ENCODE assay signal across 13 cellular contexts in genomic region chr7:33824911-33825459, GRCh38.
"Had no signal": no experiment of that assay in that cellular context is flagged by ENCODE, and none has a peak within 500 bp of the region (broad histone marks: within the 10 kb centered on the region; RNA-seq: fewer than 3 reads in every experiment).

No MANE protein-coding gene starts in this region.

- H3K27ac ChIP-seq: heart right ventricle, neutrophil, thyroid gland had no signal

- H3K36me3 ChIP-seq: heart right ventricle, neutrophil, thyroid gland had no signal

- H3K36me3 Mint-ChIP-seq: activated CD4-positive, alpha-beta memory T cell treated with anti-CD3 and anti-CD28 coated beads for 36 hours; activated naive CD8-positive, alpha-beta T cell had no signal

- H3K27me3 Mint-ChIP-seq: activated CD4-positive, alpha-beta memory T cell treated with anti-CD3 and anti-CD28 coated beads for 36 hours; activated CD4-positive, alpha-beta T cell treated with anti-CD3 and anti-CD28 coated beads for 36 hours; activated naive CD8-positive, alpha-beta T cell had no signal

- H3K27me3 ChIP-seq: heart right ventricle, neutrophil, thyroid gland had no signal

- H3K9me3 ChIP-seq: neutrophil, thyroid gland had no signal

- H3K4me3 ChIP-seq: coronary artery, heart right ventricle, thyroid gland had no signal

- H3K4me3 Mint-ChIP-seq: activated CD4-positive, alpha-beta memory T cell treated with anti-CD3 and anti-CD28 coated beads for 36 hours; activated CD4-positive, alpha-beta T cell treated with anti-CD3 and anti-CD28 coated beads for 36 hours; activated naive CD8-positive, alpha-beta T cell; activated T-helper 1 cell treated with anti-CD3 and anti-CD28 coated beads, Interleukin-12 subunit alpha, Interleukin-12 subunit beta, Interleukin-2, Interleukin-4 antibody, amounts not matched to agents 30 ng/mL and 10 ng/mL and 1 ng/mL, durations not matched to agents 14 hours and 24 hours and 36 hours; naive thymus-derived CD8-positive, alpha-beta T cell had no signal

- H3K27ac Mint-ChIP-seq: activated CD4-positive, alpha-beta memory T cell treated with anti-CD3 and anti-CD28 coated beads for 36 hours; activated CD4-positive, alpha-beta T cell treated with anti-CD3 and anti-CD28 coated beads for 36 hours; activated naive CD8-positive, alpha-beta T cell; activated T-helper 1 cell treated with anti-CD3 and anti-CD28 coated beads, Interleukin-12 subunit alpha, Interleukin-12 subunit beta, Interleukin-2, Interleukin-4 antibody, amounts not matched to agents 30 ng/mL and 10 ng/mL and 1 ng/mL, durations not matched to agents 14 hours and 24 hours and 36 hours; naive thymus-derived CD8-positive, alpha-beta T cell had no signal

- ATAC-seq: activated CD4-positive, alpha-beta T cell treated with anti-CD3 and anti-CD28 coated beads for 36 hours; heart right ventricle; naive thymus-derived CD8-positive, alpha-beta T cell had no signal

- H3K4me1 Mint-ChIP-seq: activated CD4-positive, alpha-beta T cell treated with anti-CD3 and anti-CD28 coated beads for 36 hours; naive thymus-derived CD8-positive, alpha-beta T cell had no signal

- H3K4me1 ChIP-seq: heart right ventricle, thyroid gland had no signal

- DNase-seq: activated CD4-positive, alpha-beta memory T cell treated with anti-CD3 and anti-CD28 coated beads for 36 hours; activated CD4-positive, alpha-beta T cell treated with anti-CD3 and anti-CD28 coated beads for 36 hours; activated T-cell treated with anti-CD3 and anti-CD28 coated beads for 4 hours; central memory CD4-positive, alpha-beta T cell; heart right ventricle; mesendoderm; naive thymus-derived CD8-positive, alpha-beta T cell; stimulated activated naive CD4-positive, alpha-beta T cell; thyroid gland had no signal
